15 cellular contexts compared by ENCODE assay signal in the genomic region with DNA sequence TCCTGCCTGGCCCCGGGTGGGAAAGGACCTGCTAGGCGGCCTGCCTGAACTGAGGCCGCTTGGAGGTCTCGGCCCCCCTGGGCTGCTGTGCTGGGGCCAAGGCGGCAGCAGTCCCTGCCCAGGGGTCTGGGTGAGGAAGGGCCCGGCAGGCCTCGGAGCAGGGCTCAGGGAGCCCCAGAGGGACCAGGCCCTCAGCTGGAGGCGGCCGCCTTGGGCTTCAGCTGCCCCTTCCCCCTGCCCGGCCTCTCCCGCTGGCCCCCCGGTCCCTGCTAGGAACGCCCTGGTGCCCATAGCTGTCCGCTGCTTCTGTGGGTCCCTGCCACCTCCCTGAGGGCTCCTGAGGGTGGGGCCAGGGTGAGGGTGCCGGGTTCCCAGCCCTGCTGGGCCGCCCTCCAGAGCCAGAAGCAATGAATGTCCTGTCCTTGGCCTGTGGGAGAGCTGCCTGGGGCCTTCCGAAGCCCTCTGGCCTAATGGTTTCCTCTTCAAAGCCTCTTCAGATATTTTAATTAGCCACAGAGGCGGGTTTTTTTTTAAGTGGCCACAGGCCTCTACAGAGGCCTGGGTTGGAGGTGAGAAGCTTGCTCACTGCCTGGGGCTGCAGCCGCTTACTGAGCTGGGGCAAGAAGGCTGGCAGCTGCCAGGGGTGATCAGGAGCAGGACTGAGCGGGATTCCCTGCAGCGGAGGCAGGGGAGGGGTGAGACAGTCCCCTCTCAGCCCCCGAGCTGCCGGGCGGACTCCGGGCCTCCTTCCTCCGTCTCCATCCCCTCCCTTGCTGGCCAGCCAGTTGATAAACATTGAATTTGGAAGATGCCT. TPM values are rescaled to one million over a fixed set of nuclear protein-coding genes. Genes with fewer than 3 reads are reported as not detected.
DNase-seq lines count a peak whose midpoint lies in the region; ATAC-seq and TF ChIP-seq lines count a peak whose summit lies in the region.
"Had no signal": no experiment of that assay in that cellular context is flagged by ENCODE, and none has a peak within 500 bp of the region (broad histone marks: within the 10 kb centered on the region; RNA-seq: fewer than 3 reads in every experiment).

No MANE protein-coding gene starts in this region.

- intact Hi-C loops in ovary (cut with DNase I): no loop called here

- H3K36me3 Mint-ChIP-seq in stimulated activated effector memory CD8-positive, alpha-beta T cell treated with anti-CD3 and anti-CD28 coated beads, Interleukin-12 subunit alpha, Interleukin-12 subunit beta, amount 100 ng/mL, for 72 hours: no peaks in the 10 kb centered on the region

- TF ChIP-seq EP300 in ovary (IDR thresholded peaks at IDR 0.05): no peak

- H3K79me2 ChIP-seq in hepatocyte: no peaks in the 10 kb centered on the region

- no peak for TF ChIP-seq POLR2A in ovary (IDR thresholded peaks at IDR 0.05)

- no peak for TF ChIP-seq CTCF in hepatocyte (IDR thresholded peaks at IDR 0.05; ENCODE audit: poor library complexity)
- TF ChIP-seq CTCF in ovary (IDR thresholded peaks at IDR 0.05): no peak

- H3K4me1 ChIP-seq in hepatocyte (ENCODE audit: insufficient read depth) (peaks cover 10% of the 10 kb centered on the region), ovary (ENCODE audit: insufficient read depth) (no peaks in the 10 kb centered on the region)
- H3K4me1 ChIP-seq: thyroid gland had no signal

- no peaks in the 10 kb centered on the region for H3K9me2 ChIP-seq in hepatocyte (replicated peaks; ENCODE audit: insufficient read depth)

- no peak overlapping the region for H2AFZ ChIP-seq in hepatocyte

- H3K27ac Mint-ChIP-seq in stimulated activated effector memory CD8-positive, alpha-beta T cell treated with anti-CD3 and anti-CD28 coated beads, Interleukin-12 subunit alpha, Interleukin-12 subunit beta, amount 100 ng/mL, for 72 hours: peak overlapping the region; percentile 48
- H3K27ac Mint-ChIP-seq: activated naive CD4-positive, alpha-beta T cell treated with anti-CD3 and anti-CD28 coated beads for 36 hours had no signal

- no peaks in the 10 kb centered on the region for H3K9me3 ChIP-seq in SK-N-MC (ENCODE audit: low read depth, low read length)
- no peaks in the 10 kb centered on the region for H3K9me3 ChIP-seq in hepatocyte (ENCODE audit: low read depth)
- no peaks in the 10 kb centered on the region for H3K9me3 ChIP-seq in ovary
- H3K9me3 ChIP-seq: thyroid gland had no signal

- no peaks in the 10 kb centered on the region for H4K20me1 ChIP-seq in hepatocyte (ENCODE audit: insufficient read depth, poor library complexity, severe bottlenecking)

- H3K4me2 ChIP-seq in hepatocyte: peak overlapping the region; percentile 19

- peak overlapping the region; percentile 53 for H3K9ac ChIP-seq in SK-N-MC (ENCODE audit: insufficient read length)

- no peaks in the 10 kb centered on the region for H3K9me3 Mint-ChIP-seq in stimulated activated effector memory CD8-positive, alpha-beta T cell treated with anti-CD3 and anti-CD28 coated beads, Interleukin-12 subunit alpha, Interleukin-12 subunit beta, amount 100 ng/mL, for 72 hours
- H3K9me3 Mint-ChIP-seq: activated naive CD4-positive, alpha-beta T cell treated with anti-CD3 and anti-CD28 coated beads for 36 hours; central memory CD8-positive, alpha-beta T cell had no signal

- H3K4me1 Mint-ChIP-seq in stimulated activated effector memory CD8-positive, alpha-beta T cell treated with anti-CD3 and anti-CD28 coated beads, Interleukin-12 subunit alpha, Interleukin-12 subunit beta, amount 100 ng/mL, for 72 hours: no peaks in the 10 kb centered on the region
- H3K4me1 Mint-ChIP-seq: central memory CD8-positive, alpha-beta T cell had no signal

- H3K27me3 ChIP-seq in hepatocyte (no peaks in the 10 kb centered on the region), ovary (no peaks in the 10 kb centered on the region)
- H3K27me3 ChIP-seq: thyroid gland had no signal

- no peaks in the 10 kb centered on the region for H3K36me3 ChIP-seq in SK-N-MC (ENCODE audit: insufficient read depth, low read length)
- H3K36me3 ChIP-seq in hepatocyte (replicated peaks; ENCODE audit: insufficient read depth, low read depth): no peaks in the 10 kb centered on the region
- H3K36me3 ChIP-seq in ovary: no peaks in the 10 kb centered on the region
- H3K36me3 ChIP-seq: thyroid gland had no signal

- H3K27ac ChIP-seq in SK-N-MC (peak overlapping the region; percentile 77), hepatocyte (peak overlapping the region; percentile 76), ovary (no peak overlapping the region)
- H3K27ac ChIP-seq: thyroid gland had no signal

- H3K4me3 ChIP-seq in SK-N-MC: no peak overlapping the region
- H3K4me3 ChIP-seq in hepatocyte: no peak overlapping the region
- H3K4me3 ChIP-seq in ovary: no peak overlapping the region
- H3K4me3 ChIP-seq: thyroid gland had no signal

- DNase-seq in DMS53 (lab: John Stamatoyannopoulos, UW): peak; percentile 55
- no peak for DNase-seq in DMS53 treated with DMSO at 0.1 percent for 48 hours (lab: John Stamatoyannopoulos, UW; ENCODE audit: unreplicated experiment)
- no peak for DNase-seq in SK-N-MC (ENCODE audit: low read depth, low spot score)
- DNase-seq in hepatocyte (ENCODE audit: low spot score): no peak
- DNase-seq in stimulated activated effector memory CD8-positive, alpha-beta T cell treated with anti-CD3 and anti-CD28 coated beads, Interleukin-12 subunit alpha, Interleukin-12 subunit beta, amount 100 ng/mL, for 72 hours (ENCODE audit: low spot score in 2 of 2): no peak
- DNase-seq in G401 (ENCODE audit: low spot score): no peak
- no peak for DNase-seq in SHP77 treated with DMSO at 0.1 percent for 48 hours (lab: John Stamatoyannopoulos, UW)
- no peak for DNase-seq in ovary
- DNase-seq: 8988T; activated naive CD4-positive, alpha-beta T cell treated with anti-CD3 and anti-CD28 coated beads for 36 hours; Calu3; NCI-H226; RPMI8226; thyroid gland had no signal

- WGBS in hepatocyte (ENCODE audit: low lambda C conversion rate, missing lambda C conversion rate): 72% methylated on average over 22 of the region's 26 CpGs
- WGBS in ovary, 3 donors: 69 to 84% (median 80%) methylated on average over 18 to 26 of the region's 26 CpGs

- no peak for ATAC-seq in stimulated activated effector memory CD8-positive, alpha-beta T cell treated with anti-CD3 and anti-CD28 coated beads, Interleukin-12 subunit alpha, Interleukin-12 subunit beta, amount 100 ng/mL, for 72 hours

- in situ Hi-C loops in G401 (cut with HindIII; ENCODE audit: low sequenced_read_pairs): no loop called here

- no peak overlapping the region for H3K4me3 Mint-ChIP-seq in stimulated activated effector memory CD8-positive, alpha-beta T cell treated with anti-CD3 and anti-CD28 coated beads, Interleukin-12 subunit alpha, Interleukin-12 subunit beta, amount 100 ng/mL, for 72 hours
- H3K4me3 Mint-ChIP-seq: activated naive CD4-positive, alpha-beta T cell treated with anti-CD3 and anti-CD28 coated beads for 36 hours; central memory CD8-positive, alpha-beta T cell had no signal

RNA-seq across cellular contexts. Expression of a gene that starts 10.0 kb away (rescaled TPM):
- total RNA-seq in hepatocyte (58.2 and 64.5 TPM in 2 replicates), ovary (10 to 100 TPM; 27.5 to 59.7 (median 35.3) TPM)
- polyA plus RNA-seq in hepatocyte (83.2 and 84.3 TPM in 2 replicates), ovary (10 to 100 TPM in 1 of 2 donors, 1 to 10 TPM in 1; 3.3 to 68.8 TPM)
- total RNA-seq in G401 (2014; rRNA removed; shearing (Covaris generic)): 57.8 and 109 TPM in 2 replicates

RNA-seq across cellular contexts. Expression of a gene that starts 10.4 kb away (rescaled TPM):
- total RNA-seq in hepatocyte (12.8 and 15.5 TPM in 2 replicates), ovary (10 to 100 TPM in 1 of 7 donors, 1 to 10 TPM in 6; 3.5 to 16.4 (median 7.1) TPM)
- polyA plus RNA-seq in hepatocyte (14.7 and 17.2 TPM in 2 replicates), ovary (1 to 10 TPM in 1 of 2 donors, under 1 TPM in 1; 0.67 to 8.0 TPM)
- total RNA-seq in G401 (2014; rRNA removed; shearing (Covaris generic)): 21.2 and 25.1 TPM in 2 replicates

RNA-seq across cellular contexts. Expression of a gene that starts 18.8 kb away (rescaled TPM):
- 11.8 and 13.7 TPM in 2 replicates for total RNA-seq in hepatocyte
- polyA plus RNA-seq in hepatocyte: 5.2 and 5.5 TPM in 2 replicates
- total RNA-seq in G401 (2014; rRNA removed; shearing (Covaris generic)): 176 and 261 TPM in 2 replicates
- 1 to 10 TPM; 1.2 to 7.8 (median 3.3) TPM for total RNA-seq in ovary
- 1 to 10 TPM in 1 of 2 donors, under 1 TPM in 1; 0.40 to 5.8 TPM for polyA plus RNA-seq in ovary

RNA-seq across cellular contexts. Expression of a gene that starts 24.8 kb away (rescaled TPM):
- 118 and 125 TPM in 2 replicates for total RNA-seq in hepatocyte
- polyA plus RNA-seq in hepatocyte: 185 and 207 TPM in 2 replicates
- 131 and 135 TPM in 2 replicates for total RNA-seq in G401 (2014; rRNA removed; shearing (Covaris generic))
- 100 to 1,000 TPM in 6 of 7 donors, 10 to 100 TPM in 1; 87.6 to 217 (median 131) TPM for total RNA-seq in ovary
- 100 to 1,000 TPM in 1 of 2 donors, 10 to 100 TPM in 1; 16.7 to 144 TPM for polyA plus RNA-seq in ovary

RNA-seq across cellular contexts. Expression of a gene that starts 35.3 kb away (rescaled TPM):
- total RNA-seq in hepatocyte (27.5 and 28.4 TPM in 2 replicates), ovary (10 to 100 TPM; 18.0 to 39.9 (median 25.8) TPM)
- polyA plus RNA-seq in hepatocyte (45.9 and 56.8 TPM in 2 replicates), ovary (10 to 100 TPM in 1 of 2 donors, 1 to 10 TPM in 1; 1.6 to 24.3 TPM)
- total RNA-seq in G401 (2014; rRNA removed; shearing (Covaris generic)): 37.6 and 42.0 TPM in 2 replicates

Comparison
In these comparisons a context has a peak if more than half of its experiments do, and no peak if none do; other contexts are left out.
1. H3K27ac ChIP-seq: peak in SK-N-MC (single experiment) and hepatocyte (single experiment); none in ovary (0 of 2).
2. RNA of a gene that starts 18.8 kb away (total RNA-seq): 176 to 261 TPM in G401; 11.8 to 13.7 TPM in hepatocyte and 1.2 to 7.8 TPM in ovary; every median in the first group is over 10 times any median in the second.